25 cellular contexts compared by ENCODE assay signal in genomic region chr19:30390356-30390988, GRCh38. TPM values are rescaled to one million over a fixed set of nuclear protein-coding genes. Genes with fewer than 3 reads are reported as not detected.
DNase-seq lines count a peak whose midpoint lies in the region; ATAC-seq and TF ChIP-seq lines count a peak whose summit lies in the region.
"Had no signal": no experiment of that assay in that cellular context is flagged by ENCODE, and none has a peak within 500 bp of the region (broad histone marks: within the 10 kb centered on the region; RNA-seq: fewer than 3 reads in every experiment).

No MANE protein-coding gene starts in this region.

- intact Hi-C loops in cardiac septum (cut with DNase I): no loop called here
- intact Hi-C loops in left ventricle myocardium inferior (cut with micrococcal nuclease): no loop called here

- TF ChIP-seq CTCF in left ventricle myocardium inferior (IDR thresholded peaks at IDR 0.05; ENCODE audit: borderline replicate concordance) (no peak), BE2C (IDR thresholded peaks at IDR 0.05; ENCODE audit: low read depth, low read length) (no peak)

- ATAC-seq in GM21447 (IDR thresholded peaks at IDR 0.05; ENCODE audit: unreplicated experiment) (no peak), HG03565 (IDR thresholded peaks at IDR 0.05; ENCODE audit: unreplicated experiment) (no peak)
- ATAC-seq: HCT116 had no signal

- H3K27ac ChIP-seq in left ventricle myocardium inferior (replicated peaks) (no peak overlapping the region), layer of hippocampus (ENCODE audit: low read depth, low read length) (peak overlapping the region; percentile 36)

- H3K9me3 ChIP-seq in left ventricle myocardium inferior (replicated peaks) (no peaks in the 10 kb centered on the region), BE2C (no peaks in the 10 kb centered on the region)

- H3K4me3 ChIP-seq in left ventricle myocardium inferior: no peak overlapping the region
- no peak overlapping the region for H3K4me3 ChIP-seq in BE2C (ENCODE audit: low read depth, low read length)

- H3K27me3 ChIP-seq in left ventricle myocardium inferior (ENCODE audit: low read depth): peaks cover 80% of the 10 kb centered on the region
- H3K27me3 ChIP-seq in layer of hippocampus (ENCODE audit: control insufficient read depth, insufficient read depth, low read length): no peaks in the 10 kb centered on the region
- H3K27me3 ChIP-seq in BE2C: no peaks in the 10 kb centered on the region

- peak; percentile 41 for DNase-seq in cardiac septum (ENCODE audit: low spot score)
- DNase-seq in left ventricle myocardium inferior: no peak
- DNase-seq in cerebellum (ENCODE audit: low spot score): peak; percentile 25
- no peak for DNase-seq in BE2C
- DNase-seq: CD4-positive, alpha-beta memory T cell; COR-L47; DMS53; EL; GF-D8; GOT3; NCI-H1092 treated with DMSO at 0.1 percent for 48 hours; NCI-H1436; NCI-H187; NCI-H2081 treated with DMSO at 0.1 percent for 48 hours; NCI-H2171; NCI-H226; NCI-H510A; NCI-H774; SIG-M5 had no signal

- H3K36me3 ChIP-seq in left ventricle myocardium inferior (no peaks in the 10 kb centered on the region), BE2C (no peaks in the 10 kb centered on the region; the same call in 1 of the 2 replicates)

- H3K4me1 ChIP-seq in left ventricle myocardium inferior (peaks cover 19% of the 10 kb centered on the region), BE2C (peaks cover 59% of the 10 kb centered on the region)

RNA-seq across cellular contexts. Expression of gene ZNF536, which starts 18.3 kb away (rescaled TPM):
- total RNA-seq in cardiac septum (11.9 TPM), left ventricle myocardium inferior (4.0 TPM), cerebellum (77.1 TPM)
- polyA plus RNA-seq in BE2C (2012; ENCODE audit: insufficient read depth, insufficient read length, low read depth): 14.6 TPM
- total RNA-seq: A172, HT-29 had no signal
- polyA plus RNA-seq: CD4-positive, alpha-beta memory T cell had no signal

Comparison
In these comparisons a context has a peak if more than half of its experiments do, and no peak if none do; other contexts are left out.
1. DNase-seq: peak in cardiac septum (single experiment) and cerebellum (single experiment); none in left ventricle myocardium inferior (single experiment) and BE2C (single experiment).